ENCODE assay signal across 14 cellular contexts in genomic region chr11:94469416-94469815, GRCh38. TPM values are rescaled to one million over a fixed set of nuclear protein-coding genes. Genes with fewer than 3 reads are reported as not detected.
DNase-seq lines count a peak whose midpoint lies in the region; ATAC-seq, FAIRE-seq and TF ChIP-seq lines count a peak whose summit lies in the region.
"Had no signal": no experiment of that assay in that cellular context is flagged by ENCODE, and none has a peak within 500 bp of the region (broad histone marks: within the 10 kb centered on the region; RNA-seq: fewer than 3 reads in every experiment).

No MANE protein-coding gene starts in this region.

- peak; percentile 92 for FAIRE-seq in GM12878 (lab: Jason Lieb, UNC)
- FAIRE-seq: TTC549 had no signal

- POLR2A ChIA-PET in GM12878 (lab: Charles Lee) = interaction anchor here (1.4 to 2.1 kb wide), 2 partner anchors 24 to 133 kb away, joined by 3 to 6 read pairs; partner anchors contain the start of genes ANKRD49 and MRE11

- H3K36me3 ChIP-seq in GM12878 (ENCODE audit: control insufficient read depth in 2 of 2, insufficient read depth in 2 of 2, low read length in 1 of 2) (peaks cover 0 to 4% of the 10 kb centered on the region in 2 experiments; a peak in 2 of 4 replicates), mucosa of descending colon (ENCODE audit: low read depth) (no peaks in the 10 kb centered on the region)

- no peak overlapping the region for H2AFZ ChIP-seq in GM12878 (ENCODE audit: control insufficient read depth, low read depth, low read length)

- H3K27me3 ChIP-seq in GM12878 (replicated peaks in 1 of 2; ENCODE audit: control insufficient read depth in 2 of 2, insufficient read depth in 2 of 2, low read length in 1 of 2) = no peaks in the 10 kb centered on the region
- H3K27me3 ChIP-seq: right lobe of liver had no signal

- H3K4me3 ChIP-seq in GM12878 (peak overlapping the region; percentile 9; the same call in 1 of the 2 replicates), mucosa of descending colon (no peak overlapping the region)
- H3K4me3 ChIP-seq: right lobe of liver had no signal

- H4K20me1 ChIP-seq in GM12878 (ENCODE audit: control insufficient read depth, insufficient read depth) = no peaks in the 10 kb centered on the region

- intact Hi-C loops in GM12878 (cut with micrococcal nuclease; ENCODE audit: unreplicated experiment) = no loop called here
- intact Hi-C loops in mucosa of descending colon (cut with DNase I, micrococcal nuclease) = no loop called here

- in situ Hi-C loops in GM12878 (cut with MboI) = no loop called here

- SMC1A ChIA-PET in GM12878 (lab: Charles Lee; ENCODE audit: uncharacterized antibody, unreplicated experiment) = interaction anchor here (0.6 to 2.2 kb wide), 13 partner anchors 9 to 285 kb away, joined by 3 to 9 read pairs (median 4); no protein-coding TSS in a partner anchor

- no peaks in the 10 kb centered on the region; the same call in 1 of the 2 replicates for H3K79me2 ChIP-seq in GM12878 (ENCODE audit: control insufficient read depth, insufficient read depth, low read length)

- no peak for TF ChIP-seq RAD21 in GM12878 (IDR thresholded peaks at IDR 0.05; ENCODE audit: insufficient read depth, low read depth, low read length)

- DNase-seq in GM12878 (ENCODE audit: low read depth, low spot score) (peak; percentile 56), GDM1 (lab: John Stamatoyannopoulos, UW) (no peak), mucosa of descending colon (no peak), D341Med (ENCODE audit: low spot score) (no peak)
- DNase-seq: activated naive CD4-positive, alpha-beta T cell treated with anti-CD3 and anti-CD28 coated beads, Interleukin-2, amount 50 U/mL, for 16 hours; DMS79; glutamatergic neuron; midbrain; NCI-H1417; right lobe of liver had no signal

- no peak overlapping the region for H3K9ac ChIP-seq in GM12878 (ENCODE audit: control insufficient read depth, insufficient read depth, low read length)

- RAD21 ChIA-PET in GM12878 (lab: Charles Lee; ENCODE audit: unreplicated experiment) = interaction anchor here (1.9 kb wide), 2 partner anchors 24 to 133 kb away, joined by 4 to 12 read pairs; partner anchors contain the start of genes ANKRD49 and MRE11

- TF ChIP-seq CTCF in GM12878 (IDR thresholded peaks at IDR 0.05 in 2 of 3, conservative IDR thresholded peaks at IDR 0.05 in 1 of 3; ENCODE audit: control insufficient read depth in 2 of 3, extremely low read depth in 1 of 3, insufficient read depth in 1 of 3, low read depth in 3 of 3, low read length in 3 of 3) = no peak
- no peak for TF ChIP-seq CTCF in mucosa of descending colon (IDR thresholded peaks at IDR 0.05)

- ATAC-seq in GM18907 (IDR thresholded peaks at IDR 0.05; ENCODE audit: unreplicated experiment) = peak; percentile 83
- ATAC-seq in GM21526 (IDR thresholded peaks at IDR 0.05; ENCODE audit: low FRiP score, unreplicated experiment) = peak; percentile 87
- ATAC-seq in HG03097 (IDR thresholded peaks at IDR 0.05; ENCODE audit: low FRiP score, unreplicated experiment) = peak; percentile 75
- peak; percentile 94 for ATAC-seq in GM12878
- no peak for ATAC-seq in mucosa of descending colon
- ATAC-seq: right lobe of liver had no signal

- TF ChIP-seq EP300 in GM12878 (IDR thresholded peaks at IDR 0.05; ENCODE audit: borderline replicate concordance in 1 of 2, control insufficient read depth in 1 of 2, low read depth in 2 of 2, low read length in 2 of 2) = peak; percentile 82 to 93; a peak in 3 of 4 replicates

- peak overlapping the region; percentile 1 for H3K4me2 ChIP-seq in GM12878 (ENCODE audit: control insufficient read depth, insufficient read depth)

- 0% methylated on average over 2 of the region's 2 CpGs for WGBS in GM12878 (ENCODE audit: insufficient coverage, insufficient replicate concordance, low lambda C conversion rate, missing lambda C conversion rate)

- H3K27ac ChIP-seq in GM12878 (ENCODE audit: control insufficient read depth, insufficient read depth) = peak overlapping the region; percentile 79
- H3K27ac ChIP-seq: right lobe of liver had no signal

- H3K4me1 ChIP-seq in GM12878 (ENCODE audit: control insufficient read depth, insufficient read depth, low read length) (peaks cover 44% of the 10 kb centered on the region), mucosa of descending colon (ENCODE audit: low read depth) (no peaks in the 10 kb centered on the region)
- H3K4me1 ChIP-seq: right lobe of liver had no signal

- TF ChIP-seq POLR2A in GM12878 (IDR thresholded peaks at IDR 0.05; ENCODE audit: low read depth, low read length) = no peak

- CTCF ChIA-PET in GM12878 (lab: Yijun Ruan, JAX) = interaction anchor here (0.6 to 1.5 kb wide), 9 partner anchors 9 to 297 kb away, joined by 3 to 11 read pairs (median 3); partner anchors contain the start of gene ANKRD49

- no TSS peak for BruUV-seq in GM12878 (replicated peaks; lab: Mats Ljungman, UMichigan)

- H3K9me3 ChIP-seq in GM12878 (replicated peaks; ENCODE audit: control insufficient read depth, insufficient read depth, low read length) (no peaks in the 10 kb centered on the region; the same call in 2 of the 3 replicates), mucosa of descending colon (no peaks in the 10 kb centered on the region)
- H3K9me3 ChIP-seq: right lobe of liver had no signal

TF ChIP-seq in GM12878, 131 proteins besides CTCF, POLR2A, EP300 and RAD21 (continues in another document):
- TF ChIP-seq DPF2 (IDR thresholded peaks at IDR 0.05) = peak; percentile 91
- 0 out of 2 replicates have a peak, but pooled peaks have one; percentile 7 for TF ChIP-seq RAD51 (IDR thresholded peaks at IDR 0.05)
- TF ChIP-seq ATF7 (IDR thresholded peaks at IDR 0.05; ENCODE audit: low read depth) = peak; percentile 89
- peak; percentile 41; the same call in 1 of the 2 replicates for TF ChIP-seq MXI1 (IDR thresholded peaks at IDR 0.05; ENCODE audit: low read depth, low read length)
- peak; percentile 21 to 52; a peak in 1 of 4 replicates for TF ChIP-seq BHLHE40 (IDR thresholded peaks at IDR 0.05; ENCODE audit: borderline replicate concordance in 1 of 2, low read depth in 2 of 2, low read length in 1 of 2)
- TF ChIP-seq CEBPB (IDR thresholded peaks at IDR 0.05; ENCODE audit: borderline replicate concordance in 1 of 2, low read depth in 2 of 2, low read length in 2 of 2) = peak in 1 of 2 experiments; percentile 58; a peak in 1 of 4 replicates

RNA-seq across cellular contexts. Expression of gene MRE11, which starts 24.2 kb away (rescaled TPM):
- 152 and 163 TPM in 2 replicates for total RNA-seq in GM12878 (2013; cell fraction: nucleolus; rRNA removed)
- total RNA-seq in GM12878 (2014; rRNA removed) (20.1 and 20.2 TPM in 2 replicates), GM12878 (2014; rRNA removed; fragmentation: Illumina TruSeq; extraction: Trizol) (33.2 and 34.5 TPM in 2 replicates), GM12878 (2021) (26.1 and 28.6 TPM in 2 replicates), mucosa of descending colon (10 to 100 TPM; 15.3 to 18.0 (median 16.9) TPM)
- 14.9 TPM for polyA plus RNA-seq in GM12878 (2011; ENCODE audit: low read depth)
- polyA plus RNA-seq in GM12878 (2011; rRNA removed) (25.2 and 49.8 TPM in 2 replicates), GM12878 (2014; fragmentation: Illumina TruSeq; extraction: Trizol) (32.5 and 40.5 TPM in 2 replicates), GM12878 (2014; fragmentation: Nextera tagmentation; extraction: Ambion mirVana) (10 to 100 TPM; 19.3 to 20.5 TPM), GM12878 (2014; rRNA removed) (16.2 and 20.3 TPM in 2 replicates), GM12878 (2016; fragmentation: Nextera tagmentation; extraction: Ambion mirVana) (10 to 100 TPM; 33.9 to 39.2 TPM)
- 6.5 and 6.6 TPM in 2 replicates for polyA plus RNA-seq in GM12878 (2011; cell fraction: cytosol; rRNA removed)
- polyA plus RNA-seq in GM12878 (2011; cell fraction: nucleus; rRNA removed) = 17.9 and 24.4 TPM in 2 replicates
- 15.6 and 20.3 TPM in 2 replicates for polyA plus RNA-seq in GM12878 (2012)
- 15.8 and 26.4 TPM in 2 replicates for polyA minus RNA-seq in GM12878 (2011; rRNA and poly(A)+ RNA removed)
- polyA minus RNA-seq in GM12878 (2011; cell fraction: cytosol; rRNA and poly(A)+ RNA removed) = 7.8 and 9.6 TPM in 2 replicates
- polyA minus RNA-seq in GM12878 (2011; cell fraction: nucleus; rRNA and poly(A)+ RNA removed) = 19.8 and 26.0 TPM in 2 replicates

RNA-seq across cellular contexts. Expression of gene ANKRD49, which starts 24.4 kb away (rescaled TPM):
- 38.0 and 40.7 TPM in 2 replicates for total RNA-seq in GM12878 (2013; cell fraction: nucleolus; rRNA removed)
- total RNA-seq in GM12878 (2014; rRNA removed) (19.8 and 25.8 TPM in 2 replicates), GM12878 (2014; rRNA removed; fragmentation: Illumina TruSeq; extraction: Trizol) (38.5 and 39.8 TPM in 2 replicates), GM12878 (2021) (19.2 and 19.8 TPM in 2 replicates), mucosa of descending colon (10 to 100 TPM; 15.1 to 17.9 (median 16.3) TPM)
- polyA plus RNA-seq in GM12878 (2011; ENCODE audit: low read depth) = 16.7 TPM
- polyA plus RNA-seq in GM12878 (2011; rRNA removed) (45.9 and 62.2 TPM in 2 replicates), GM12878 (2014; fragmentation: Illumina TruSeq; extraction: Trizol) (46.6 and 59.9 TPM in 2 replicates), GM12878 (2014; fragmentation: Nextera tagmentation; extraction: Ambion mirVana) (10 to 100 TPM; 33.2 to 37.1 TPM), GM12878 (2014; rRNA removed) (18.4 and 22.3 TPM in 2 replicates), GM12878 (2016; fragmentation: Nextera tagmentation; extraction: Ambion mirVana) (10 to 100 TPM; 31.7 to 34.1 TPM)
- 13.4 and 15.7 TPM in 2 replicates for polyA plus RNA-seq in GM12878 (2011; cell fraction: cytosol; rRNA removed)
- 30.1 and 42.6 TPM in 2 replicates for polyA plus RNA-seq in GM12878 (2011; cell fraction: nucleus; rRNA removed)
- 22.3 and 23.9 TPM in 2 replicates for polyA plus RNA-seq in GM12878 (2012)
- 12.1 and 21.4 TPM in 2 replicates for polyA minus RNA-seq in GM12878 (2011; rRNA and poly(A)+ RNA removed)
- 4.2 and 6.8 TPM in 2 replicates for polyA minus RNA-seq in GM12878 (2011; cell fraction: cytosol; rRNA and poly(A)+ RNA removed)
- 18.0 and 18.5 TPM in 2 replicates for polyA minus RNA-seq in GM12878 (2011; cell fraction: nucleus; rRNA and poly(A)+ RNA removed)

RNA-seq across cellular contexts. Expression of gene C11orf97, which starts 42.8 kb away (rescaled TPM):
- total RNA-seq in GM12878 (2013; cell fraction: nucleolus; rRNA removed) = not detected in 2 replicates
- total RNA-seq in GM12878 (2014; rRNA removed) (not detected in 2 replicates), GM12878 (2014; rRNA removed; fragmentation: Illumina TruSeq; extraction: Trizol) (not detected in 2 replicates), GM12878 (2021) (not detected in 2 replicates), mucosa of descending colon (not detected)
- not detected for polyA plus RNA-seq in GM12878 (2011; ENCODE audit: low read depth)
- polyA plus RNA-seq in GM12878 (2011; rRNA removed) (not detected in 2 replicates), GM12878 (2014; fragmentation: Illumina TruSeq; extraction: Trizol) (not detected in 2 replicates), GM12878 (2014; fragmentation: Nextera tagmentation; extraction: Ambion mirVana) (not detected), GM12878 (2014; rRNA removed) (not detected in 2 replicates), GM12878 (2016; fragmentation: Nextera tagmentation; extraction: Ambion mirVana) (not detected)
- polyA plus RNA-seq in GM12878 (2011; cell fraction: cytosol; rRNA removed) = not detected in 2 replicates
- not detected in 2 replicates for polyA plus RNA-seq in GM12878 (2011; cell fraction: nucleus; rRNA removed)
- not detected in 2 replicates for polyA plus RNA-seq in GM12878 (2012)
- not detected in 2 replicates for polyA minus RNA-seq in GM12878 (2011; rRNA and poly(A)+ RNA removed)
- polyA minus RNA-seq in GM12878 (2011; cell fraction: cytosol; rRNA and poly(A)+ RNA removed) = not detected in 2 replicates
- polyA minus RNA-seq in GM12878 (2011; cell fraction: nucleus; rRNA and poly(A)+ RNA removed) = not detected in 2 replicates
